Comparison of ENCODE assay signal across 19 cellular contexts in genomic region chr6:141394125-141394536, GRCh38.
"Had no signal": no experiment of that assay in that cellular context is flagged by ENCODE, and none has a peak within 500 bp of the region (broad histone marks: within the 10 kb centered on the region; RNA-seq: fewer than 3 reads in every experiment).

No MANE protein-coding gene starts in this region.

- H3K9me3 ChIP-seq: esophagus squamous epithelium, gastroesophageal sphincter, ovary, right atrium auricular region, uterus had no signal

- H3K9me3 Mint-ChIP-seq: central memory CD8-positive, alpha-beta T cell; effector memory CD8-positive, alpha-beta T cell; natural killer cell; neural crest cell; stimulated activated naive B cell treated with anti-CD40 and anti-IgM and Interleukin-4, amounts not matched to agents 10 μg/mL and 1 μg/mL and 100 μg/mL, for 72 hours had no signal

- H3K36me3 ChIP-seq: esophagus squamous epithelium, gastroesophageal sphincter, ovary, right atrium auricular region, uterus had no signal

- H3K4me3 Mint-ChIP-seq: central memory CD8-positive, alpha-beta T cell; dendritic cell treated with granulocyte-macrophage colony-stimulating factor and Interleukin-4, amounts not matched to agents 40 ng/mL and 50 ng/mL, for 4 days; effector memory CD8-positive, alpha-beta T cell; immature natural killer cell; natural killer cell; neural crest cell; stimulated activated naive B cell treated with anti-CD40 and anti-IgM and Interleukin-4, amounts not matched to agents 10 μg/mL and 1 μg/mL and 100 μg/mL, for 72 hours had no signal

- H3K27ac Mint-ChIP-seq: dendritic cell treated with granulocyte-macrophage colony-stimulating factor and Interleukin-4, amounts not matched to agents 40 ng/mL and 50 ng/mL, for 4 days; immature natural killer cell; natural killer cell; stimulated activated naive B cell treated with anti-CD40 and anti-IgM and Interleukin-4, amounts not matched to agents 10 μg/mL and 1 μg/mL and 100 μg/mL, for 72 hours had no signal

- H3K27me3 ChIP-seq: esophagus squamous epithelium, gastroesophageal sphincter, ovary, right atrium auricular region, uterus had no signal

- DNase-seq: effector memory CD8-positive, alpha-beta T cell; esophagus squamous epithelium; foreskin fibroblast; immature natural killer cell; mammary epithelial cell; natural killer cell; nucleus accumbens; ovary; stimulated activated CD4-positive, alpha-beta T cell treated with anti-CD3 and anti-CD28 coated beads, Interleukin-4, amount 100 ng/mL, for 1 hour; stimulated activated CD8-positive, alpha-beta memory T cell treated with anti-CD3 and anti-CD28 coated beads, Interleukin-4, amount 100 ng/mL, for 48 hours; stimulated activated naive B cell treated with anti-CD40 and anti-IgM and Interleukin-4, amounts not matched to agents 10 μg/mL and 1 μg/mL and 100 μg/mL, for 72 hours; trophoblast cell; uterus had no signal

- ATAC-seq: effector memory CD8-positive, alpha-beta T cell; natural killer cell; stimulated activated naive B cell treated with anti-CD40 and anti-IgM and Interleukin-4, amounts not matched to agents 10 μg/mL and 1 μg/mL and 100 μg/mL, for 72 hours had no signal

- H3K4me3 ChIP-seq: esophagus squamous epithelium, gastroesophageal sphincter, ovary, right atrium auricular region, uterus had no signal

- H3K4me1 Mint-ChIP-seq: central memory CD8-positive, alpha-beta T cell; immature natural killer cell; natural killer cell; neural crest cell had no signal

- H3K27ac ChIP-seq: epithelial cell of prostate, esophagus squamous epithelium, gastroesophageal sphincter, ovary, right atrium auricular region, uterus had no signal

- H3K4me1 ChIP-seq: esophagus squamous epithelium, gastroesophageal sphincter, right atrium auricular region, uterus had no signal

- H3K27me3 Mint-ChIP-seq: dendritic cell treated with granulocyte-macrophage colony-stimulating factor and Interleukin-4, amounts not matched to agents 40 ng/mL and 50 ng/mL, for 4 days; stimulated activated naive B cell treated with anti-CD40 and anti-IgM and Interleukin-4, amounts not matched to agents 10 μg/mL and 1 μg/mL and 100 μg/mL, for 72 hours had no signal
